1 cellular context compared by ENCODE assay signal in the genomic region with DNA sequence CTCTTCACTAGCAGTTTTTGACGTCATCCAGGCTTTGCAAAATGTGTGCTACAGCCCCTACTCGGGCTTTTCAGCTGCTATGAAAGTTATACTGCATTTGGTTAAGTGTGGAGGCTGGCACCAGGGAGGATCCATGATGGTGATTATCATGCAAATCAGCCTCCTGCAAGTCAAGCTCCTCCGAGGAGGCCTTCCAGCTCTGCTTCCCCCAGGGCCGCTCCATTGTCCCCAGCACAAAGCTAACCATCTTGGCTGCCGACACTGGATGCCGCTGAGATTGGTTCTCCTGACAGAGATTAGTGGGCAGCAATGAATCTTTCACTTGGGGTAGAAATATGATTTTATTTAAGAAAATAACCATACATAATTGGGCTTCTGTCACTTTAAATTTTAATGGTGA.
A peak's percentile ranks its signal among the peaks of the same experiment; 100 is the strongest.
TF ChIP-seq lines count a peak whose summit lies in the region.

No MANE protein-coding gene starts in this region.

TF ChIP-seq in H1, 55 proteins besides CTCF, POLR2A, EP300 and RAD21 (continued from another document):
- TF ChIP-seq, protein P1, sequence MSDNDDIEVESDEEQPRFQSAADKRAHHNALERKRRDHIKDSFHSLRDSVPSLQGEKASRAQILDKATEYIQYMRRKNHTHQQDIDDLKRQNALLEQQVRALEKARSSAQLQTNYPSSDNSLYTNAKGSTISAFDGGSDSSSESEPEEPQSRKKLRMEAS (IDR thresholded peaks at IDR 0.05) = peak; percentile 19; the same call in 1 of the 2 replicates
- no peak for TF ChIP-seq GTF2F1 (IDR thresholded peaks at IDR 0.05; ENCODE audit: borderline replicate concordance, low read depth, low read length)
- TF ChIP-seq YY1 (IDR thresholded peaks at IDR 0.05; ENCODE audit: low read depth, low read length) = peak; percentile 65; the same call in 1 of the 2 replicates
- peak; percentile 63; the same call in 1 of the 2 replicates for TF ChIP-seq POU5F1 (IDR thresholded peaks at IDR 0.05; ENCODE audit: low read depth, low read length)
TF ChIP-seq in H1: peak in this region for 5.
